Comparison of ENCODE assay signal across 12 cellular contexts in the genomic region with DNA sequence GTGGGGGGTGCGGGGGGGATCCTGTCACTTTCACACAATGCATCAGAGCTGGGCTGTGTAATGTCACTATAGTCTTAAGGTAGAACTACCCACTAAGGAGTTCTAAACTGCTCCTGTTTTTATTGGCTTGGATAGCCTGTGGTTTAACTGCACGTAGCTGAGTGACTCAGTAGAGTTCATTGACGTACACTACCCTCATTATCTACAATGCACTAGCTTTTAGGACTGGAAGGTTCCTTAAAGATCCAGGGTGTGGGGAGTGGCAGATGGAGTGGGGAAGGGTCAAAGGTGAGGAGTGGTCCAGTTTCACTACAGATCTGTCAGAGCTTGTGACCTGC.
DNase-seq lines count a peak whose midpoint lies in the region; ATAC-seq and TF ChIP-seq lines count a peak whose summit lies in the region.
"Had no signal": no experiment of that assay in that cellular context is flagged by ENCODE, and none has a peak within 500 bp of the region (broad histone marks: within the 10 kb centered on the region; RNA-seq: fewer than 3 reads in every experiment).

No MANE protein-coding gene starts in this region.

- no peaks in the 10 kb centered on the region for H3K9me3 ChIP-seq in upper lobe of left lung
- H3K9me3 ChIP-seq: esophagus squamous epithelium had no signal

- no peak for TF ChIP-seq POLR2A in upper lobe of left lung (IDR thresholded peaks at IDR 0.05)

- H3K9ac ChIP-seq in rectal smooth muscle tissue (ENCODE audit: low read length) = no peak overlapping the region

- peak overlapping the region; percentile 90 for H3K27ac ChIP-seq in rectal smooth muscle tissue (ENCODE audit: low read depth, low read length)
- peak overlapping the region in 1 of 4 donors; percentile 42 for H3K27ac ChIP-seq in upper lobe of left lung

- DNase-seq in GM03348 (ENCODE audit: low spot score) = peak; percentile 26
- DNase-seq in NOMO-1 treated with dmso at 0.1 percent for 144 hours (lab: John Stamatoyannopoulos, UW; ENCODE audit: unreplicated experiment) = peak; percentile 84
- DNase-seq in epithelial cell of esophagus (ENCODE audit: low read depth) = peak; percentile 53
- no peak for DNase-seq in upper lobe of left lung
- no peak for DNase-seq in ureter (ENCODE audit: low spot score)
- DNase-seq in SW480 (ENCODE audit: low spot score) = no peak
- no peak for DNase-seq in DMS 273 treated with DMSO at 0.1 percent for 48 hours (lab: John Stamatoyannopoulos, UW)
- DNase-seq: activated CD4-positive, alpha-beta T cell treated with anti-CD3 and anti-CD28 coated beads, Interleukin-2, amount 50 U/mL, for 4 hours; DMS53; esophagus squamous epithelium; small intestine had no signal

- H3K4me3 ChIP-seq in epithelial cell of esophagus (ENCODE audit: low read length) (no peak overlapping the region), rectal smooth muscle tissue (ENCODE audit: low read length) (no peak overlapping the region), upper lobe of left lung (no peak overlapping the region)
- H3K4me3 ChIP-seq: esophagus squamous epithelium had no signal

- H3K4me1 ChIP-seq in rectal smooth muscle tissue (ENCODE audit: control insufficient read depth, insufficient read depth, low read length) = peaks cover 3% of the 10 kb centered on the region
- H3K4me1 ChIP-seq in upper lobe of left lung = peaks cover 0 to 3% (median 0%) of the 10 kb centered on the region in 4 donors
- H3K4me1 ChIP-seq: esophagus squamous epithelium had no signal

- WGBS in upper lobe of left lung, 2 donors = 53 to 72% methylated on average over 3 of the region's 3 CpGs

- H3K36me3 ChIP-seq in rectal smooth muscle tissue (ENCODE audit: control insufficient read depth, insufficient read depth, low read length) = no peaks in the 10 kb centered on the region
- no peaks in the 10 kb centered on the region for H3K36me3 ChIP-seq in upper lobe of left lung
- H3K36me3 ChIP-seq: esophagus squamous epithelium had no signal

- no peaks in the 10 kb centered on the region for H3K27me3 ChIP-seq in rectal smooth muscle tissue (ENCODE audit: control insufficient read depth, insufficient read depth, low read length)
- no peaks in the 10 kb centered on the region for H3K27me3 ChIP-seq in upper lobe of left lung
- H3K27me3 ChIP-seq: esophagus squamous epithelium had no signal

- no peak for TF ChIP-seq CTCF in epithelial cell of esophagus (IDR thresholded peaks at IDR 0.05; ENCODE audit: insufficient read depth, low read depth, low read length, missing control alignments)
- no peak for TF ChIP-seq CTCF in upper lobe of left lung (IDR thresholded peaks at IDR 0.05)

- no peak for ATAC-seq in upper lobe of left lung (ENCODE audit: low FRiP score in 2 of 2)

- no peak for TF ChIP-seq EP300 in upper lobe of left lung (IDR thresholded peaks at IDR 0.05)

Comparison
In these comparisons a context has a peak if more than half of its experiments do, and no peak if none do; other contexts are left out.
1. DNase-seq: peak in GM03348 (single experiment), NOMO-1 treated with dmso at 0.1 percent for 144 hours (single experiment) and epithelial cell of esophagus (single experiment); none in upper lobe of left lung (0 of 2), ureter (single experiment), SW480 (single experiment) and DMS 273 treated with DMSO at 0.1 percent for 48 hours (single experiment).